Comparison of ENCODE assay signal across 8 cellular contexts in genomic region chrX:119870626-119871131, GRCh38. TPM values are rescaled to one million over a fixed set of nuclear protein-coding genes. Genes with fewer than 3 reads are reported as not detected.
DNase-seq lines count a peak whose midpoint lies in the region; ATAC-seq lines count a peak whose summit lies in the region.

No MANE protein-coding gene starts in this region.

- no peaks in the 10 kb centered on the region for H3K27me3 ChIP-seq in layer of hippocampus (ENCODE audit: control insufficient read depth, insufficient read depth, low read length)

- DNase-seq in NCI-H2029 (lab: John Stamatoyannopoulos, UW) (peak; percentile 14), NCI-H2029 treated with DMSO at 0.1 percent for 48 hours (lab: John Stamatoyannopoulos, UW) (no peak), T-helper 17 cell (peak in 2 of 3 donors; percentile 10 to 13), cerebellar cortex (ENCODE audit: low spot score) (peak; percentile 22), NCI-H226 (no peak)
- peak in 1 of 2 donors; percentile 53 for DNase-seq in stimulated activated effector memory CD8-positive, alpha-beta T cell treated with anti-CD3 and anti-CD28 coated beads, Interleukin-12 subunit alpha, Interleukin-12 subunit beta, amount 100 ng/mL, for 72 hours (ENCODE audit: low spot score in 2 of 2)

- H3K36me3 Mint-ChIP-seq in T-helper 17 cell (ENCODE audit: low read depth) = no peaks in the 10 kb centered on the region
- H3K36me3 Mint-ChIP-seq in stimulated activated effector memory CD8-positive, alpha-beta T cell treated with anti-CD3 and anti-CD28 coated beads, Interleukin-12 subunit alpha, Interleukin-12 subunit beta, amount 100 ng/mL, for 72 hours = peaks cover 49% of the 10 kb centered on the region

- H3K27ac ChIP-seq in layer of hippocampus (ENCODE audit: low read depth, low read length) = peak overlapping the region; percentile 84

- H3K4me3 Mint-ChIP-seq in T-helper 17 cell = peak overlapping the region; percentile 97
- peak overlapping the region; percentile 98 for H3K4me3 Mint-ChIP-seq in stimulated activated effector memory CD8-positive, alpha-beta T cell treated with anti-CD3 and anti-CD28 coated beads, Interleukin-12 subunit alpha, Interleukin-12 subunit beta, amount 100 ng/mL, for 72 hours

- H3K9me3 ChIP-seq in T-helper 17 cell (ENCODE audit: control insufficient read depth, low read length, poor library complexity, severe bottlenecking) = no peaks in the 10 kb centered on the region

- H3K4me1 Mint-ChIP-seq in T-helper 17 cell = peaks cover 11% of the 10 kb centered on the region
- peaks cover 6% of the 10 kb centered on the region for H3K4me1 Mint-ChIP-seq in stimulated activated effector memory CD8-positive, alpha-beta T cell treated with anti-CD3 and anti-CD28 coated beads, Interleukin-12 subunit alpha, Interleukin-12 subunit beta, amount 100 ng/mL, for 72 hours

- no peaks in the 10 kb centered on the region for H3K27me3 Mint-ChIP-seq in T-helper 17 cell

- ATAC-seq in HG03159 (IDR thresholded peaks at IDR 0.05; ENCODE audit: unreplicated experiment) (peak; percentile 13), T-helper 17 cell (peak; percentile 25)
- peak; percentile 31 for ATAC-seq in stimulated activated effector memory CD8-positive, alpha-beta T cell treated with anti-CD3 and anti-CD28 coated beads, Interleukin-12 subunit alpha, Interleukin-12 subunit beta, amount 100 ng/mL, for 72 hours

- H3K27ac Mint-ChIP-seq in T-helper 17 cell = peak overlapping the region; percentile 99
- peak overlapping the region; percentile 99 for H3K27ac Mint-ChIP-seq in stimulated activated effector memory CD8-positive, alpha-beta T cell treated with anti-CD3 and anti-CD28 coated beads, Interleukin-12 subunit alpha, Interleukin-12 subunit beta, amount 100 ng/mL, for 72 hours

- H3K9me3 Mint-ChIP-seq in stimulated activated effector memory CD8-positive, alpha-beta T cell treated with anti-CD3 and anti-CD28 coated beads, Interleukin-12 subunit alpha, Interleukin-12 subunit beta, amount 100 ng/mL, for 72 hours = no peaks in the 10 kb centered on the region

RNA-seq across cellular contexts. Expression of gene RNF113A, which starts 0.9 kb away (rescaled TPM):
- 10 to 100 TPM; 27.7 to 31.1 TPM for total RNA-seq in T-helper 17 cell

RNA-seq across cellular contexts. Expression of gene NDUFA1, which starts 1.0 kb away (rescaled TPM):
- 10 to 100 TPM; 51.3 to 61.0 TPM for total RNA-seq in T-helper 17 cell

RNA-seq across cellular contexts. Expression of gene UPF3B, which starts 17.9 kb away (rescaled TPM):
- 1 to 10 TPM; 6.9 to 7.7 TPM for total RNA-seq in T-helper 17 cell

RNA-seq across cellular contexts. Expression of gene AKAP14, which starts 25.0 kb away (rescaled TPM):
- total RNA-seq in T-helper 17 cell = not detected

Comparison
In these comparisons a context has a peak if more than half of its experiments do, and no peak if none do; other contexts are left out.
1. DNase-seq: peak in NCI-H2029 (single experiment), T-helper 17 cell (2 of 3) and cerebellar cortex (single experiment); none in NCI-H2029 treated with DMSO at 0.1 percent for 48 hours (single experiment) and NCI-H226 (single experiment).
2. Peak in every context shown above with its lines, with median percentiles within 50 percentile points of each other: ATAC-seq.